ENCODE assay signal across 1 cellular context in the genomic region with DNA sequence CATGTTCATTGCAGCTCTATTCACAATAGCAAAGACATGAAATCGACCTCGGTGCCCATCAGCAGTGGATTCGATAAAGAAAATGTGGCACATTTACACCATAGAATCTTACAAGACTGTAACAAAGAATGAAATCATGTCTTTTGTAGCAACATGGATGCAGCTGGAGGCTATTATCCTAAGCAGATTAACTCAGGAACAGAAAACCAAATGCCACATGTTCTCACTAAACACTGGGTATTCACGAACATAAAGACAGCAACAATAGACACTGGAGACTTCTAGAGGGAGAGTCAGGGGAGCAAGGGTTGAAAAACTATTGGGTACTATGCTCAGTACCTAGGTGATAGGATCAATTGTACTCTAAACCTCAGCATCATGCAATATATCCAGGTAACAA.
TF ChIP-seq lines count a peak whose summit lies in the region.

No MANE protein-coding gene starts in this region.

TF ChIP-seq in GM12878, 131 proteins besides CTCF, POLR2A, EP300 and RAD21:
- TF ChIP-seq, protein P1, sequence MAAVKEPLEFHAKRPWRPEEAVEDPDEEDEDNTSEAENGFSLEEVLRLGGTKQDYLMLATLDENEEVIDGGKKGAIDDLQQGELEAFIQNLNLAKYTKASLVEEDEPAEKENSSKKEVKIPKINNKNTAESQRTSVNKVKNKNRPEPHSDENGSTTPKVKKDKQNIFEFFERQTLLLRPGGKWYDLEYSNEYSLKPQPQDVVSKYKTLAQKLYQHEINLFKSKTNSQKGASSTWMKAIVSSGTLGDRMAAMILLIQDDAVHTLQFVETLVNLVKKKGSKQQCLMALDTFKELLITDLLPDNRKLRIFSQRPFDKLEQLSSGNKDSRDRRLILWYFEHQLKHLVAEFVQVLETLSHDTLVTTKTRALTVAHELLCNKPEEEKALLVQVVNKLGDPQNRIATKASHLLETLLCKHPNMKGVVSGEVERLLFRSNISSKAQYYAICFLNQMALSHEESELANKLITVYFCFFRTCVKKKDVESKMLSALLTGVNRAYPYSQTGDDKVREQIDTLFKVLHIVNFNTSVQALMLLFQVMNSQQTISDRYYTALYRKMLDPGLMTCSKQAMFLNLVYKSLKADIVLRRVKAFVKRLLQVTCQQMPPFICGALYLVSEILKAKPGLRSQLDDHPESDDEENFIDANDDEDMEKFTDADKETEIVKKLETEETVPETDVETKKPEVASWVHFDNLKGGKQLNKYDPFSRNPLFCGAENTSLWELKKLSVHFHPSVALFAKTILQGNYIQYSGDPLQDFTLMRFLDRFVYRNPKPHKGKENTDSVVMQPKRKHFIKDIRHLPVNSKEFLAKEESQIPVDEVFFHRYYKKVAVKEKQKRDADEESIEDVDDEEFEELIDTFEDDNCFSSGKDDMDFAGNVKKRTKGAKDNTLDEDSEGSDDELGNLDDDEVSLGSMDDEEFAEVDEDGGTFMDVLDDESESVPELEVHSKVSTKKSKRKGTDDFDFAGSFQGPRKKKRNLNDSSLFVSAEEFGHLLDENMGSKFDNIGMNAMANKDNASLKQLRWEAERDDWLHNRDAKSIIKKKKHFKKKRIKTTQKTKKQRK (IDR thresholded peaks at IDR 0.05; ENCODE audit: low read depth, low read length), result no peak
